Comparison of ENCODE assay signal across 6 cellular contexts in the genomic region with DNA sequence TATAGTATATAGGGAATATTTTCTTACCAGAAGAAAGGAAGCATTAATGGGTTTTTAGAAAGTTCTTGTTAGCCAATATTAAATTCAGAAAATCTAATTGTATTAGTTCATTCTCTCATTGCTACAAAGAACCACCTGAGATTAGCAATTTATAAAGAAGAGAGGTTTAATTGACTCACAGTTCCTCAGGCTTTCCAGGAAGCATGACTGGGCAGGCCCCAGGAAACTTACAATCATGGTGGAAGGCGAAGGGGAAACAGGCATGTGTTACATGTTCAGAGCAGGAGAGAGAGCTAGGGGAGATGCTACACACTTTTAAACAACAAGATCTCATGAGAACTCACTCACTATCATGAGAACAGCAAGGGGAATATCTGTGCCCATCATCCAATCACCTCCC.
"Had no signal": no experiment of that assay in that cellular context is flagged by ENCODE, and none has a peak within 500 bp of the region (broad histone marks: within the 10 kb centered on the region; RNA-seq: fewer than 3 reads in every experiment).

No MANE protein-coding gene starts in this region.

- H3K4me3 Mint-ChIP-seq: HFFc6, IgD-negative memory B cell had no signal

- H3K4me1 ChIP-seq: HAP-1 had no signal

- H3K36me3 Mint-ChIP-seq: IgD-negative memory B cell had no signal

- H3K9me3 ChIP-seq: HAP-1 had no signal

- H3K36me3 ChIP-seq: HAP-1 had no signal

- DNase-seq: GOT3, H7, HFFc6 had no signal

- H3K4me1 Mint-ChIP-seq: IgD-negative memory B cell had no signal

- H3K27me3 Mint-ChIP-seq: IgD-negative memory B cell had no signal

- H3K27ac Mint-ChIP-seq: HFFc6, IgD-negative memory B cell had no signal

- H3K27ac ChIP-seq: HL-60 had no signal

- H3K4me3 ChIP-seq: HAP-1 had no signal
